8 cellular contexts compared by ENCODE assay signal in genomic region chr15:74365619-74366445, GRCh38. TPM values are rescaled to one million over a fixed set of nuclear protein-coding genes. Genes with fewer than 3 reads are reported as not detected.
DNase-seq lines count a peak whose midpoint lies in the region; ATAC-seq and TF ChIP-seq lines count a peak whose summit lies in the region.

No MANE protein-coding gene starts in this region.

- H3K27me3 ChIP-seq in breast epithelium (no peaks in the 10 kb centered on the region), duodenal mucosa (ENCODE audit: control insufficient read depth in 1 of 2, insufficient read depth in 2 of 2, low read length in 2 of 2) (peaks cover 11 to 32% of the 10 kb centered on the region in 2 donors), lower lobe of right lung (ENCODE audit: low read depth) (peaks cover 31% of the 10 kb centered on the region), tibial artery (peaks cover 0 to 47% of the 10 kb centered on the region in 2 donors)

- no peak overlapping the region for H3K9ac ChIP-seq in duodenal mucosa (ENCODE audit: low read depth in 1 of 2, low read length in 2 of 2)

- H3K9me3 ChIP-seq in breast epithelium (no peaks in the 10 kb centered on the region), duodenal mucosa (ENCODE audit: control insufficient read depth in 1 of 2, low read length in 2 of 2) (no peaks in the 10 kb centered on the region), lower lobe of right lung (no peaks in the 10 kb centered on the region), tibial artery (no peaks in the 10 kb centered on the region)

- DNase-seq in breast epithelium (ENCODE audit: low spot score in 2 of 2) (peak in 1 of 2 donors; percentile 58), MCF 10A (ENCODE audit: unreplicated experiment) (no peak), lower lobe of right lung (peak; percentile 58), tibial artery (peak; percentile 38 to 66), NCI-H2107 (lab: John Stamatoyannopoulos, UW) (no peak), NCI-H1930 (lab: John Stamatoyannopoulos, UW) (no peak)

- H3K27me3 Mint-ChIP-seq in MCF 10A (ENCODE audit: insufficient read depth, unreplicated experiment) = peaks cover 12% of the 10 kb centered on the region

- no peaks in the 10 kb centered on the region for H3K4me1 Mint-ChIP-seq in MCF 10A (ENCODE audit: insufficient read depth, unreplicated experiment)

- BruUV-seq in MCF 10A (replicated peaks; lab: Mats Ljungman, UMichigan) = no TSS peak

- H3K27ac ChIP-seq in breast epithelium (peak overlapping the region; percentile 61 to 84), duodenal mucosa (ENCODE audit: low read depth, low read length) (no peak overlapping the region), lower lobe of right lung (peak overlapping the region; percentile 60), tibial artery (no peak overlapping the region)

- H3K4me3 ChIP-seq in breast epithelium (peak overlapping the region; percentile 55 to 74 (median 61)), duodenal mucosa (ENCODE audit: low read depth in 1 of 2, low read length in 2 of 2) (peak overlapping the region; percentile 50 to 68), lower lobe of right lung (peak overlapping the region; percentile 63), tibial artery (peak overlapping the region; percentile 44 to 53)

- ATAC-seq in lower lobe of right lung (peak; percentile 82 to 87), GM18868 (IDR thresholded peaks at IDR 0.05; ENCODE audit: unreplicated experiment) (no peak)

- CTCF ChIA-PET in MCF 10A (lab: Yijun Ruan, JAX) = interaction anchor here (0.6 kb wide), 1 partner anchor 349 kb away, joined by 3 read pairs; no protein-coding TSS in a partner anchor

- H3K4me3 Mint-ChIP-seq in MCF 10A (ENCODE audit: unreplicated experiment) = no peak overlapping the region

- no peaks in the 10 kb centered on the region for H3K36me3 Mint-ChIP-seq in MCF 10A (ENCODE audit: insufficient read depth, unreplicated experiment)

- H3K9me3 Mint-ChIP-seq in MCF 10A (ENCODE audit: unreplicated experiment) = no peaks in the 10 kb centered on the region

- intact Hi-C loops in breast epithelium (cut with DNase I; ENCODE audit: low total_unique reads) (no loop called here), MCF 10A (cut with micrococcal nuclease) (no loop called here), lower lobe of right lung (cut with DNase I) (no loop called here), tibial artery (cut with DNase I; ENCODE audit: low total_unique reads) (no loop called here)

- H3K36me3 ChIP-seq in breast epithelium (no peaks in the 10 kb centered on the region), duodenal mucosa (ENCODE audit: control insufficient read depth in 1 of 2, insufficient read depth in 2 of 2, low read length in 2 of 2) (no peaks in the 10 kb centered on the region), lower lobe of right lung (no peaks in the 10 kb centered on the region), tibial artery (no peaks in the 10 kb centered on the region)

- peaks cover 0 to 3% of the 10 kb centered on the region in 2 donors for H3K4me1 ChIP-seq in breast epithelium
- H3K4me1 ChIP-seq in duodenal mucosa (ENCODE audit: control insufficient read depth in 1 of 2, insufficient read depth in 2 of 2, low read length in 2 of 2) = no peaks in the 10 kb centered on the region
- peaks cover 13% of the 10 kb centered on the region for H3K4me1 ChIP-seq in lower lobe of right lung
- peaks cover 0 to 16% (median 11%) of the 10 kb centered on the region in 4 donors for H3K4me1 ChIP-seq in tibial artery

- POLR2A ChIA-PET in MCF 10A (lab: Yijun Ruan, JAX) = interaction anchor here (0.6 kb wide), 1 partner anchor 741 kb away, joined by 3 read pairs; no protein-coding TSS in a partner anchor

- H3K27ac Mint-ChIP-seq in MCF 10A (ENCODE audit: low read depth, unreplicated experiment) = no peak overlapping the region

- no peak for TF ChIP-seq CTCF in breast epithelium (IDR thresholded peaks at IDR 0.05)
- no peak for TF ChIP-seq CTCF in MCF 10A (IDR thresholded peaks at IDR 0.05; ENCODE audit: unreplicated experiment)
- TF ChIP-seq CTCF in lower lobe of right lung (IDR thresholded peaks at IDR 0.05) = no peak
- TF ChIP-seq CTCF in tibial artery (IDR thresholded peaks at IDR 0.05) = no peak

- TF ChIP-seq POLR2A in breast epithelium (IDR thresholded peaks at IDR 0.05) = no peak

RNA-seq across cellular contexts. Expression of gene CYP11A1, which starts 1.6 kb away (rescaled TPM):
- 1 to 10 TPM; 1.1 to 4.6 (median 1.3) TPM for total RNA-seq in breast epithelium
- not detected in 2 replicates for total RNA-seq in MCF 10A (2022)
- total RNA-seq in lower lobe of right lung = 0.59 TPM

Comparison
In these comparisons a context has a peak if more than half of its experiments do, and no peak if none do; other contexts are left out.
1. DNase-seq: peak in lower lobe of right lung (single experiment) and tibial artery (2 of 2); none in MCF 10A (single experiment), NCI-H2107 (single experiment) and NCI-H1930 (0 of 2).
2. H3K27ac ChIP-seq: peak in breast epithelium (2 of 2) and lower lobe of right lung (single experiment); none in duodenal mucosa (single experiment) and tibial artery (0 of 2).
3. Peak in every context shown above with its lines, with median percentiles within 50 percentile points of each other: H3K4me3 ChIP-seq.